Comparison of ENCODE assay signal across 8 cellular contexts in the genomic region with DNA sequence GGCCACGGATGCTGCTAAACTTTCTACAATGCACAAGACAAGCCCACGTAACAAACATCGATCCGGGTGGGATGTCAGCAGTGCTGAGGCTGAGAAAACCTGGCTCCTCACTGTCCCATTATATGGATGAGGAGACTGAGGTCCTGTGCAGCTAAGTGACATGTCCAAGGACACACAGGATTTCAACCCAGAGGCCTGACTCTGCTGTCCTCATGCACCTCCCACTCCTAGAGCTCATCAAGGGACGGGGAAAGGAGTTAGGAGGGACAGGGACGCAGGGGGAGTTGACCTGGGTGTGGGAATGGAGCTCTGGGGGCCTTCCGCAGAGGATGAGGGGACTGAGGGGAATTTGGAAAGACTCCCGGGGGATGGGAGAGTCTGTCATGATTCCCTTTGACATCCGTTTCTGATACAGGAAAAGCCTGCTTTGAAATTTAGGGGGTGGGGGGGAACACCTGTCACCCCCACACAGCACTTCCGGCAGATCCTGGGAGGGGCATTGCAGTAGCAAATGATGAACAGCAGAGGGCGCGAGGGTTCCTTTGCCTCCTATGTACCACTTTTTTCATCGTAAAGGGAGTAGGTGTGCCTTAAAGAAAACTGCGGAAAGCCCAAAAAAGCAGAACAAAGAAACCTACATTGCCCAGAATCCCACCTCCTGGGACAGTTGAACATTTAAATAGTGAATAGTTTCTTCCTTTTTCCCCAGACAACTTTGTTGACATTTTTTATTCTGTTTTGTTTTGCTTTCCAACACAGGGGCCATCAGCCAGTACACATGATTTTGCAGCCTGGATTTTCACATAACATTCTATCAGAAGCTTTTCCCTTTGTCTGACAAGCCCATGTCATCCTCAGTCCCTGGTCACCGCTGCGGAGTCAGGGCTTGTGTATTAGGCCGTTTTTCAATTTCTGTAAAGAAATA. TPM values are rescaled to one million over a fixed set of nuclear protein-coding genes. Genes with fewer than 3 reads are reported as not detected.
DNase-seq lines count a peak whose midpoint lies in the region; ATAC-seq and TF ChIP-seq lines count a peak whose summit lies in the region.

No MANE protein-coding gene starts in this region.

- POLR2A ChIA-PET in A673 (lab: Charles Lee; ENCODE audit: low non-redundant PET): no interaction called here

- intact Hi-C loops in A673 (cut with micrococcal nuclease; ENCODE audit: unreplicated experiment): loop anchor here (2.0 kb wide), 1 partner anchor 393 kb away; no protein-coding TSS in a partner anchor

- H3K36me3 ChIP-seq in A673 (ENCODE audit: insufficient read depth, low read length, poor library complexity, severe bottlenecking) (no peaks in the 10 kb centered on the region), lung (ENCODE audit: control insufficient read depth in 2 of 2, insufficient read depth in 2 of 2, low read length in 2 of 2) (no peaks in the 10 kb centered on the region)

- no peak overlapping the region for H3K4me3 ChIP-seq in A673 (ENCODE audit: low read depth, low read length, poor library complexity, severe bottlenecking)
- H3K4me3 ChIP-seq in coronary artery: no peak overlapping the region
- H3K4me3 ChIP-seq in lung: no peak overlapping the region

- CTCF ChIA-PET in A673 (lab: Charles Lee): no interaction called here

- H3K27me3 ChIP-seq in A673 (replicated peaks; ENCODE audit: insufficient read depth, low read depth, low read length, poor library complexity) (no peaks in the 10 kb centered on the region), lung (ENCODE audit: control insufficient read depth, insufficient read depth) (no peaks in the 10 kb centered on the region)

- H3K4me1 ChIP-seq in A673 (ENCODE audit: insufficient read depth, low read length, poor library complexity, severe bottlenecking) (no peaks in the 10 kb centered on the region), lung (ENCODE audit: control insufficient read depth in 2 of 2, insufficient read depth in 2 of 2, low read length in 2 of 2) (no peaks in the 10 kb centered on the region)

- H3K27ac ChIP-seq in A673 (ENCODE audit: low read depth, low read length, poor library complexity, severe bottlenecking) (no peak overlapping the region), coronary artery (no peak overlapping the region), lung (ENCODE audit: low read depth in 1 of 2, low read length in 1 of 2) (no peak overlapping the region)

- ATAC-seq in lung (ENCODE audit: insufficient read depth, low FRiP score): peak; percentile 41
- ATAC-seq in GM18861 (IDR thresholded peaks at IDR 0.05; ENCODE audit: unreplicated experiment): no peak

- peak; percentile 60 for DNase-seq in A673 (ENCODE audit: low spot score)
- peak; percentile 61 for DNase-seq in GM19240 (ENCODE audit: insufficient read length, low spot score)
- DNase-seq in NCI-H226: peak; percentile 31
- peak; percentile 27 to 45 for DNase-seq in activated CD4-positive, alpha-beta T cell treated with anti-CD3 and anti-CD28 coated beads for 24 hours (ENCODE audit: low read depth in 2 of 2)
- DNase-seq in coronary artery (ENCODE audit: low spot score): no peak
- peak; percentile 45 for DNase-seq in lung (ENCODE audit: low spot score)
- peak; percentile 27 to 43 for DNase-seq in stimulated activated CD8-positive, alpha-beta memory T cell treated with anti-CD3 and anti-CD28 coated beads, Interleukin-2, amount 100 ng/mL, for 48 hours (ENCODE audit: low read depth in 2 of 2)

- TF ChIP-seq CTCF in A673 (conservative IDR thresholded peaks at IDR 0.05; ENCODE audit: low read depth, low read length): peak; percentile 89
- peak; percentile 82 for TF ChIP-seq CTCF in coronary artery (IDR thresholded peaks at IDR 0.05)
- TF ChIP-seq CTCF in lung (IDR thresholded peaks at IDR 0.05; ENCODE audit: control extremely low read depth, extremely low read depth): peak; percentile 39

- H3K9me3 ChIP-seq in A673 (ENCODE audit: low read depth, low read length, poor library complexity, severe bottlenecking): no peaks in the 10 kb centered on the region
- peaks cover 0 to 3% of the 10 kb centered on the region in 2 donors for H3K9me3 ChIP-seq in lung (ENCODE audit: control insufficient read depth in 2 of 2, insufficient read depth in 1 of 2, low read length in 1 of 2)

- no TSS peak for BruUV-seq in A673 (replicated peaks; lab: Mats Ljungman, UMichigan)

- WGBS in lung, 2 donors: 44 to 47% methylated on average over 17 of the region's 17 CpGs

RNA-seq across cellular contexts. Expression of a gene that starts 48.6 kb away (rescaled TPM):
- total RNA-seq in A673 (2021): 0.37 TPM in 1 of 2 replicates, not detected in the other
- 10 to 100 TPM; 16.1 to 20.6 TPM for total RNA-seq in lung
- polyA plus RNA-seq in lung: 1 to 10 TPM; 7.4 to 8.0 TPM

Comparison
In these comparisons a context has a peak if more than half of its experiments do, and no peak if none do; other contexts are left out.
1. CTCF ChIP-seq: peak in every context shown above with its lines; median percentile 89 in A673; 82 in coronary artery; 39 in lung.
2. RNA of a gene that starts 48.6 kb away (total RNA-seq): 16.1 to 20.6 TPM in lung; 0.37 TPM in A673; every median in the first group is over 10 times any median in the second.